Comparison of ENCODE assay signal across 8 cellular contexts in genomic region chr9:108535526-108535925, GRCh38.
DNase-seq lines count a peak whose midpoint lies in the region; ATAC-seq and TF ChIP-seq lines count a peak whose summit lies in the region.

No MANE protein-coding gene starts in this region.

- no peaks in the 10 kb centered on the region for H3K4me1 Mint-ChIP-seq in activated naive CD8-positive, alpha-beta T cell treated with anti-CD3 and anti-CD28 coated beads, Interleukin-2, amount 50 U/mL, for 24 hours

- no peak overlapping the region for H3K4me2 ChIP-seq in fibroblast of lung (ENCODE audit: extremely low read depth, insufficient read depth, low read length)

- H3K4me3 Mint-ChIP-seq in activated naive CD8-positive, alpha-beta T cell treated with anti-CD3 and anti-CD28 coated beads, Interleukin-2, amount 50 U/mL, for 24 hours: no peak overlapping the region

- no peak overlapping the region for H2AFZ ChIP-seq in fibroblast of lung (ENCODE audit: low read length)

- no peak for ATAC-seq in activated naive CD8-positive, alpha-beta T cell treated with anti-CD3 and anti-CD28 coated beads, Interleukin-2, amount 50 U/mL, for 24 hours

- H3K36me3 Mint-ChIP-seq in activated naive CD8-positive, alpha-beta T cell treated with anti-CD3 and anti-CD28 coated beads, Interleukin-2, amount 50 U/mL, for 24 hours (ENCODE audit: low read depth): no peaks in the 10 kb centered on the region

- no peaks in the 10 kb centered on the region for H3K27me3 Mint-ChIP-seq in activated naive CD8-positive, alpha-beta T cell treated with anti-CD3 and anti-CD28 coated beads, Interleukin-2, amount 50 U/mL, for 24 hours

- no peaks in the 10 kb centered on the region for H3K9me3 ChIP-seq in fibroblast of lung (ENCODE audit: control insufficient read depth, insufficient read depth, low read depth, low read length)

- in situ Hi-C loops in ACHN (cut with HindIII; ENCODE audit: low pct_ligation_motif_present, low pct_unique_long_range_greater_than_20kb, low sequenced_read_pairs): no loop called here

- peak; percentile 36 to 41 for TF ChIP-seq CTCF in fibroblast of lung (conservative IDR thresholded peaks at IDR 0.05 in 1 of 2, IDR thresholded peaks at IDR 0.05 in 1 of 2; ENCODE audit: low read depth in 1 of 2, low read length in 2 of 2)

- H3K27ac Mint-ChIP-seq in activated naive CD8-positive, alpha-beta T cell treated with anti-CD3 and anti-CD28 coated beads, Interleukin-2, amount 50 U/mL, for 24 hours: no peak overlapping the region

- no peaks in the 10 kb centered on the region for H4K20me1 ChIP-seq in fibroblast of lung (ENCODE audit: control insufficient read depth, extremely low read depth, insufficient read depth, low read length)

- peaks cover 12% of the 10 kb centered on the region for H3K4me1 ChIP-seq in fibroblast of lung (ENCODE audit: control insufficient read depth, extremely low read depth, insufficient read depth, low read length)

- H3K4me3 ChIP-seq in fibroblast of lung (replicated peaks in 1 of 4; ENCODE audit: control extremely low read depth in 1 of 4, insufficient read depth in 1 of 4, low read depth in 3 of 4, low read length in 4 of 4): no peak overlapping the region

- H3K9ac ChIP-seq in fibroblast of lung (ENCODE audit: insufficient read depth, low read length): no peak overlapping the region

- no peaks in the 10 kb centered on the region for H3K27me3 ChIP-seq in fibroblast of lung (ENCODE audit: control insufficient read depth, insufficient read depth, low read length)

- no peaks in the 10 kb centered on the region for H3K9me3 Mint-ChIP-seq in activated naive CD8-positive, alpha-beta T cell treated with anti-CD3 and anti-CD28 coated beads, Interleukin-2, amount 50 U/mL, for 24 hours

- no peaks in the 10 kb centered on the region for H3K36me3 ChIP-seq in fibroblast of lung (ENCODE audit: control insufficient read depth, insufficient read depth, low read length)

- DNase-seq in ACHN (peak; percentile 14), GM19240 (ENCODE audit: insufficient read length, low spot score) (peak; percentile 16), NAMALWA (ENCODE audit: low spot score) (peak; percentile 49), fibroblast of lung (ENCODE audit: low read depth in 2 of 2) (peak in 1 of 2 donors; percentile 20), NCI-H1436 (lab: John Stamatoyannopoulos, UW) (no peak), SW480 (ENCODE audit: low spot score) (no peak)
- no peak for DNase-seq in activated naive CD8-positive, alpha-beta T cell treated with anti-CD3 and anti-CD28 coated beads, Interleukin-2, amount 50 U/mL, for 24 hours
- DNase-seq in activated naive CD4-positive, alpha-beta T cell treated with Interleukin-2 at 50 U/mL for 16 hours: no peak

- H3K79me2 ChIP-seq in fibroblast of lung (ENCODE audit: control insufficient read depth, insufficient read depth, low read length): no peaks in the 10 kb centered on the region

- H3K27ac ChIP-seq in fibroblast of lung (ENCODE audit: insufficient read depth, low read length): peak overlapping the region; percentile 21

Comparison
In these comparisons a context has a peak if more than half of its experiments do, and no peak if none do; other contexts are left out.
1. DNase-seq: peak in ACHN (single experiment), GM19240 (single experiment) and NAMALWA (single experiment); none in NCI-H1436 (single experiment), activated naive CD8-positive, alpha-beta T cell treated with anti-CD3 and anti-CD28 coated beads, Interleukin-2, amount 50 U/mL, for 24 hours (single experiment), SW480 (single experiment) and activated naive CD4-positive, alpha-beta T cell treated with Interleukin-2 at 50 U/mL for 16 hours (single experiment).